In the genomic region with DNA sequence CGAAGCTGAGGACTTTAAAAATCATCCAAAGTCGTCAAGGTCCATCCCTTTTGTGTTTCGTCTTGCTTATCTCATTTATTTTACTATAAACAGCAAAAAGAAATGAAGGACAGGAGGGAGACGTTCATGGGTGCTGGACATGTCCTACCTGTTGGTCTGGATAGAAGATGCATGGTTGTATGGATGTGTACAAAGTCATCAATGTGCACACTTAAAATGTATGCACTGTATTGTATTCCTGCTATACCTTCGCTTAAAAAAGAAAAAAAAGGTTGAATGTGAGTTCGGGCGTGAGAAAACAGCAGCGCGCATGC, we compare ENCODE assay signal across 1 cellular context.
TF ChIP-seq lines count a peak whose summit lies in the region.

No MANE protein-coding gene starts in this region.

TF ChIP-seq in IMR-90, 13 proteins besides CTCF, POLR2A, EP300 and RAD21:
- TF ChIP-seq CEBPB (IDR thresholded peaks at IDR 0.05; ENCODE audit: low read depth, low read length) (no peak), RCOR1 (IDR thresholded peaks at IDR 0.05; ENCODE audit: insufficient replicate concordance, low read length) (no peak), MAZ (IDR thresholded peaks at IDR 0.05; ENCODE audit: borderline replicate concordance, low read depth, low read length) (no peak), RFX5 (IDR thresholded peaks at IDR 0.05; ENCODE audit: low read depth, low read length) (no peak), MAFK (IDR thresholded peaks at IDR 0.05; ENCODE audit: low read depth, low read length) (no peak), NFE2L2 (IDR thresholded peaks at IDR 0.05; ENCODE audit: low read depth, low read length) (no peak), BHLHE40 (IDR thresholded peaks at IDR 0.05; ENCODE audit: low read depth, low read length) (no peak), CHD1 (IDR thresholded peaks at IDR 0.05; ENCODE audit: low read depth, low read length) (no peak), MXI1 (IDR thresholded peaks at IDR 0.05; ENCODE audit: borderline replicate concordance, low read depth, low read length) (no peak), SMC3 (IDR thresholded peaks at IDR 0.05; ENCODE audit: low read depth, low read length) (no peak), FOS (IDR thresholded peaks at IDR 0.05; ENCODE audit: low read depth, low read length) (no peak)
- TF ChIP-seq, protein P1, sequence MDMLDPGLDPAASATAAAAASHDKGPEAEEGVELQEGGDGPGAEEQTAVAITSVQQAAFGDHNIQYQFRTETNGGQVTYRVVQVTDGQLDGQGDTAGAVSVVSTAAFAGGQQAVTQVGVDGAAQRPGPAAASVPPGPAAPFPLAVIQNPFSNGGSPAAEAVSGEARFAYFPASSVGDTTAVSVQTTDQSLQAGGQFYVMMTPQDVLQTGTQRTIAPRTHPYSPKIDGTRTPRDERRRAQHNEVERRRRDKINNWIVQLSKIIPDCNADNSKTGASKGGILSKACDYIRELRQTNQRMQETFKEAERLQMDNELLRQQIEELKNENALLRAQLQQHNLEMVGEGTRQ (IDR thresholded peaks at IDR 0.05; ENCODE audit: low read depth, low read length), result no peak
- TF ChIP-seq, protein P2, sequence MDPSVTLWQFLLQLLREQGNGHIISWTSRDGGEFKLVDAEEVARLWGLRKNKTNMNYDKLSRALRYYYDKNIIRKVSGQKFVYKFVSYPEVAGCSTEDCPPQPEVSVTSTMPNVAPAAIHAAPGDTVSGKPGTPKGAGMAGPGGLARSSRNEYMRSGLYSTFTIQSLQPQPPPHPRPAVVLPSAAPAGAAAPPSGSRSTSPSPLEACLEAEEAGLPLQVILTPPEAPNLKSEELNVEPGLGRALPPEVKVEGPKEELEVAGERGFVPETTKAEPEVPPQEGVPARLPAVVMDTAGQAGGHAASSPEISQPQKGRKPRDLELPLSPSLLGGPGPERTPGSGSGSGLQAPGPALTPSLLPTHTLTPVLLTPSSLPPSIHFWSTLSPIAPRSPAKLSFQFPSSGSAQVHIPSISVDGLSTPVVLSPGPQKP (IDR thresholded peaks at IDR 0.05; ENCODE audit: borderline replicate concordance, low read depth, low read length), result no peak
